ENCODE assay signal across 9 cellular contexts in genomic region chr5:133970325-133970671, GRCh38. TPM values are rescaled to one million over a fixed set of nuclear protein-coding genes. Genes with fewer than 3 reads are reported as not detected.
DNase-seq lines count a peak whose midpoint lies in the region; ATAC-seq and TF ChIP-seq lines count a peak whose summit lies in the region.
"Had no signal": no experiment of that assay in that cellular context is flagged by ENCODE, and none has a peak within 500 bp of the region (broad histone marks: within the 10 kb centered on the region; RNA-seq: fewer than 3 reads in every experiment).

No MANE protein-coding gene starts in this region.

- H3K4me1 Mint-ChIP-seq in CD4-positive, alpha-beta memory T cell = peaks cover 25 to 35% (median 31%) of the 10 kb centered on the region in 4 donors
- H3K4me1 Mint-ChIP-seq in neural crest cell = peaks cover 33% of the 10 kb centered on the region

- H2AK5ac ChIP-seq in neuronal stem cell (ENCODE audit: low read depth, low read length) = no peak overlapping the region

- H3K27me3 Mint-ChIP-seq in CD4-positive, alpha-beta memory T cell = no peaks in the 10 kb centered on the region
- no peaks in the 10 kb centered on the region for H3K27me3 Mint-ChIP-seq in neural crest cell (ENCODE audit: low read depth)

- no peak overlapping the region for H3K4ac ChIP-seq in neuronal stem cell (ENCODE audit: low read length)

- no peak overlapping the region for H3K23ac ChIP-seq in neuronal stem cell (ENCODE audit: low read depth, low read length, poor library complexity)

- CTCF ChIA-PET in CD4-positive, alpha-beta memory T cell (lab: Charles Lee; ENCODE audit: partially characterized antibody) = interaction anchor here (0.6 to 2.1 kb wide), 5 partner anchors 8 to 319 kb away, joined by 3 to 12 read pairs (median 3); no protein-coding TSS in a partner anchor

- no peak for DNase-seq in CD4-positive, alpha-beta memory T cell
- DNase-seq in adrenal gland (peak in 1 of 7 donors; percentile 28), neural crest cell (ENCODE audit: low read depth, low spot score) (no peak), neuronal stem cell (ENCODE audit: low spot score) (no peak), left colon (no peak), GM19238 (ENCODE audit: insufficient read length, low spot score) (no peak)
- DNase-seq: activated effector memory CD4-positive, alpha-beta T cell treated with Interleukin-2 at 50 U/mL for 16 hours; testis had no signal

- H4K91ac ChIP-seq in neuronal stem cell (ENCODE audit: low read depth, low read length, poor library complexity) = no peak overlapping the region

- H3K18ac ChIP-seq in neuronal stem cell (ENCODE audit: low read length) = no peak overlapping the region

- H3K9me3 ChIP-seq in CD4-positive, alpha-beta memory T cell (ENCODE audit: control insufficient read depth in 1 of 2, low read length in 2 of 2) = no peaks in the 10 kb centered on the region
- H3K9me3 ChIP-seq in HUES48 (ENCODE audit: control insufficient read depth, insufficient read depth, low read length) = no peaks in the 10 kb centered on the region
- no peaks in the 10 kb centered on the region for H3K9me3 ChIP-seq in adrenal gland (replicated peaks in 1 of 3)
- no peaks in the 10 kb centered on the region for H3K9me3 ChIP-seq in neuronal stem cell (replicated peaks in 1 of 2; ENCODE audit: control insufficient read depth in 2 of 2, insufficient read depth in 1 of 2, low read depth in 1 of 2, low read length in 2 of 2)
- H3K9me3 ChIP-seq: testis had no signal

- peak overlapping the region in 6 of 8 donors; percentile 89 to 99 (median 98) for H3K4me3 Mint-ChIP-seq in CD4-positive, alpha-beta memory T cell
- peak overlapping the region; percentile 99 for H3K4me3 Mint-ChIP-seq in neural crest cell

- no peak overlapping the region for H2AFZ ChIP-seq in neuronal stem cell (ENCODE audit: low read length)

- H3K4me1 ChIP-seq in CD4-positive, alpha-beta memory T cell (ENCODE audit: insufficient read depth, low read length) = peaks cover 30% of the 10 kb centered on the region
- peaks cover 6% of the 10 kb centered on the region for H3K4me1 ChIP-seq in HUES48 (ENCODE audit: control insufficient read depth, insufficient read depth, low read length)
- H3K4me1 ChIP-seq in adrenal gland (replicated peaks in 1 of 2) = peaks cover 14 to 20% of the 10 kb centered on the region in 2 donors
- H3K4me1 ChIP-seq in neuronal stem cell (ENCODE audit: control insufficient read depth in 2 of 2, insufficient read depth in 1 of 2, low read depth in 1 of 2, low read length in 2 of 2) = peaks cover 1 to 4% of the 10 kb centered on the region in 2 donors
- H3K4me1 ChIP-seq: testis had no signal

- H3K27me3 ChIP-seq in CD4-positive, alpha-beta memory T cell (ENCODE audit: insufficient read depth, low read length) = no peaks in the 10 kb centered on the region
- H3K27me3 ChIP-seq in HUES48 (ENCODE audit: control insufficient read depth, insufficient read depth, low read length) (no peaks in the 10 kb centered on the region), adrenal gland (no peaks in the 10 kb centered on the region), neuronal stem cell (ENCODE audit: control insufficient read depth in 3 of 3, insufficient read depth in 3 of 3, low read depth in 1 of 3, low read length in 3 of 3) (no peaks in the 10 kb centered on the region)
- H3K27me3 ChIP-seq: testis had no signal

- H2BK12ac ChIP-seq in neuronal stem cell (ENCODE audit: low read length) = no peak overlapping the region

- no peak overlapping the region for H2BK5ac ChIP-seq in neuronal stem cell (ENCODE audit: low read length)

- TF ChIP-seq POLR2A in adrenal gland (IDR thresholded peaks at IDR 0.05) = no peak

- H3K14ac ChIP-seq in neuronal stem cell (ENCODE audit: low read length) = no peak overlapping the region

- TF ChIP-seq CTCF in adrenal gland (IDR thresholded peaks at IDR 0.05) (no peak), neural crest cell (conservative IDR thresholded peaks at IDR 0.05) (no peak)

- WGBS in adrenal gland, 4 donors = 42 to 62% (median 53%) methylated on average over 1 of the region's 1 CpG
- WGBS in neuronal stem cell (ENCODE audit: extremely low coverage in 2 of 2, insufficient read length in 2 of 2, insufficient replicate concordance in 1 of 2), 2 donors = no CpG with 5 or more reads among the region's 1 CpG

- H2BK15ac ChIP-seq in neuronal stem cell (ENCODE audit: low read length) = no peak overlapping the region

- H3K36me3 ChIP-seq in CD4-positive, alpha-beta memory T cell (ENCODE audit: insufficient read depth, low read length) = peaks cover 15% of the 10 kb centered on the region
- peaks cover 40% of the 10 kb centered on the region for H3K36me3 ChIP-seq in HUES48 (ENCODE audit: control insufficient read depth, insufficient read depth, low read length)
- H3K36me3 ChIP-seq in adrenal gland (replicated peaks in 1 of 2) = peaks cover 0 to 43% of the 10 kb centered on the region in 2 donors
- H3K36me3 ChIP-seq in neuronal stem cell (replicated peaks in 1 of 2; ENCODE audit: control insufficient read depth in 2 of 2, insufficient read depth in 2 of 2, low read length in 2 of 2) = peaks cover 19 to 39% of the 10 kb centered on the region in 2 donors

- H3K27ac ChIP-seq in CD4-positive, alpha-beta memory T cell (ENCODE audit: low read depth, low read length) = peak overlapping the region; percentile 95
- H3K27ac ChIP-seq in HUES48 (ENCODE audit: low read depth, low read length) = peak overlapping the region; percentile 14
- peak overlapping the region in 3 of 5 donors; percentile 13 to 93 (median 21) for H3K27ac ChIP-seq in adrenal gland
- H3K27ac ChIP-seq in neuronal stem cell (replicated peaks; ENCODE audit: low read length) = no peak overlapping the region
- H3K27ac ChIP-seq: testis had no signal

- H3K4me2 ChIP-seq in neuronal stem cell (ENCODE audit: insufficient read depth, low read length, poor library complexity, severe bottlenecking) = no peak overlapping the region

- no peaks in the 10 kb centered on the region for H3K9me3 Mint-ChIP-seq in CD4-positive, alpha-beta memory T cell
- H3K9me3 Mint-ChIP-seq in neural crest cell = no peaks in the 10 kb centered on the region

- H4K8ac ChIP-seq in neuronal stem cell (ENCODE audit: low read depth, low read length) = no peak overlapping the region

- no peak overlapping the region for H2BK120ac ChIP-seq in neuronal stem cell (ENCODE audit: low read depth, low read length)

- H3K4me3 ChIP-seq in CD4-positive, alpha-beta memory T cell (ENCODE audit: low read length in 2 of 2) = no peak overlapping the region
- no peak overlapping the region for H3K4me3 ChIP-seq in HUES48 (ENCODE audit: low read depth, low read length)
- no peak overlapping the region for H3K4me3 ChIP-seq in adrenal gland
- no peak overlapping the region for H3K4me3 ChIP-seq in neuronal stem cell (ENCODE audit: low read length in 2 of 2)
- H3K4me3 ChIP-seq: testis had no signal

- intact Hi-C loops in CD4-positive, alpha-beta memory T cell (cut with micrococcal nuclease) = no loop called here
- intact Hi-C loops in adrenal gland (cut with DNase I) (no loop called here), left colon (cut with DNase I, micrococcal nuclease) (no loop called here)

- H3K79me1 ChIP-seq in neuronal stem cell (ENCODE audit: low read depth, low read length) = peaks cover 9% of the 10 kb centered on the region

- no peak for ATAC-seq in left colon

- peaks cover 10 to 52% of the 10 kb centered on the region in 2 donors for H3K36me3 Mint-ChIP-seq in CD4-positive, alpha-beta memory T cell
- no peaks in the 10 kb centered on the region for H3K36me3 Mint-ChIP-seq in neural crest cell (ENCODE audit: low read depth)

- no peak overlapping the region for H3K9ac ChIP-seq in HUES48 (ENCODE audit: low read depth, low read length)
- H3K9ac ChIP-seq in neuronal stem cell (ENCODE audit: low read depth, low read length, poor library complexity) = no peak overlapping the region

- H3K27ac Mint-ChIP-seq in CD4-positive, alpha-beta memory T cell = peak overlapping the region; percentile 80 to 99 (median 94)
- H3K27ac Mint-ChIP-seq in neural crest cell (ENCODE audit: unreplicated experiment) = no peak overlapping the region

- POLR2A ChIA-PET in CD4-positive, alpha-beta memory T cell (lab: Charles Lee; ENCODE audit: partially characterized antibody) = interaction anchor here (1.4 to 2.0 kb wide), 2 partner anchors 34 to 496 kb away, joined by 4 to 14 read pairs; partner anchors contain the start of gene VDAC1

RNA-seq across cellular contexts. Expression of gene C5orf15, which starts 1.9 kb away (rescaled TPM):
- 10 to 100 TPM; 13.3 to 16.0 TPM for total RNA-seq in CD4-positive, alpha-beta memory T cell
- polyA plus RNA-seq in CD4-positive, alpha-beta memory T cell = 10 to 100 TPM; 28.5 to 28.8 TPM
- 10 to 100 TPM; 31.9 to 90.1 (median 53.7) TPM for total RNA-seq in adrenal gland
- 10 to 100 TPM; 16.7 to 62.6 (median 21.2) TPM for polyA plus RNA-seq in adrenal gland
- total RNA-seq in neural crest cell = 38.4 and 39.4 TPM in 2 replicates
- polyA plus RNA-seq in neuronal stem cell (2013, experiment 1 of 2) = 69.1 TPM
- 68.8 TPM for polyA plus RNA-seq in neuronal stem cell (2013, experiment 2 of 2)
- 10 to 100 TPM; 29.3 to 30.6 TPM for total RNA-seq in left colon

RNA-seq across cellular contexts. Expression of gene VDAC1, which starts 34.5 kb away (rescaled TPM):
- 10 to 100 TPM; 45.1 to 46.4 TPM for total RNA-seq in CD4-positive, alpha-beta memory T cell
- 100 to 1,000 TPM; 100 to 103 TPM for polyA plus RNA-seq in CD4-positive, alpha-beta memory T cell
- total RNA-seq in adrenal gland (100 to 1,000 TPM; 101 to 237 (median 136) TPM), neural crest cell (218 and 234 TPM in 2 replicates), left colon (100 to 1,000 TPM; 229 to 263 TPM)
- polyA plus RNA-seq in adrenal gland = 100 to 1,000 TPM in 2 of 3 donors, 10 to 100 TPM in 1; 66.0 to 476 (median 121) TPM
- 153 TPM for polyA plus RNA-seq in neuronal stem cell (2013, experiment 1 of 2)
- polyA plus RNA-seq in neuronal stem cell (2013, experiment 2 of 2) = 152 TPM
